In genomic region chr1:52554267-52554640, GRCh38 we compare ENCODE assay signal across 9 cellular contexts. TPM values are rescaled to one million over a fixed set of nuclear protein-coding genes. Genes with fewer than 3 reads are reported as not detected.
DNase-seq lines count a peak whose midpoint lies in the region; ATAC-seq and TF ChIP-seq lines count a peak whose summit lies in the region.
"Had no signal": no experiment of that assay in that cellular context is flagged by ENCODE, and none has a peak within 500 bp of the region (broad histone marks: within the 10 kb centered on the region; RNA-seq: fewer than 3 reads in every experiment).

No MANE protein-coding gene starts in this region.

- H3K27me3 Mint-ChIP-seq in CD4-positive, alpha-beta memory T cell: peaks cover 0 to 1% of the 10 kb centered on the region in 2 donors
- H3K27me3 Mint-ChIP-seq in nephron progenitor cell (ENCODE audit: low read depth, poor library complexity): peaks cover 4% of the 10 kb centered on the region

- POLR2A ChIA-PET in CD4-positive, alpha-beta memory T cell (lab: Charles Lee; ENCODE audit: partially characterized antibody): interaction anchor here (1.7 to 3.9 kb wide), 10 partner anchors 14 to 675 kb away, joined by 3 to 117 read pairs (median 10); partner anchors contain the start of genes GPX7, NRDC and SHISAL2A

- CTCF ChIA-PET in CD4-positive, alpha-beta memory T cell (lab: Charles Lee; ENCODE audit: partially characterized antibody): interaction anchor here (1.0 to 1.6 kb wide), 5 partner anchors 11 to 132 kb away, joined by 3 to 8 read pairs (median 4); no protein-coding TSS in a partner anchor
- CTCF ChIA-PET in mammary epithelial cell (lab: Charles Lee; ENCODE audit: low non-redundant PET): no interaction called here

- H3K27ac Mint-ChIP-seq in CD4-positive, alpha-beta memory T cell: peak overlapping the region; percentile 57 to 91 (median 76)
- H3K27ac Mint-ChIP-seq in nephron progenitor cell: peak overlapping the region; percentile 79

- DNase-seq in CD4-positive, alpha-beta memory T cell: no peak
- no peak for DNase-seq in mammary epithelial cell
- no peak for DNase-seq in nephron progenitor cell
- DNase-seq in GM03348 (ENCODE audit: low spot score): no peak

- H3K4me3 ChIP-seq in CD4-positive, alpha-beta memory T cell (ENCODE audit: low read length in 2 of 2): no peak overlapping the region
- H3K4me3 ChIP-seq in KMS-11 (IDR thresholded peaks at IDR 0.05; ENCODE audit: insufficient read depth, low read depth, low read length) (peak overlapping the region; percentile 14), mammary epithelial cell (replicated peaks in 1 of 3; ENCODE audit: insufficient read depth in 1 of 3, low read depth in 2 of 3, low read length in 3 of 3) (peak overlapping the region in 1 of 3 experiments; percentile 7)

- peak overlapping the region; percentile 73 for H3K4me2 ChIP-seq in KMS-11
- H3K4me2 ChIP-seq in mammary epithelial cell (ENCODE audit: insufficient read depth, low read depth, low read length): peak overlapping the region; percentile 97

- BruUV-seq in mammary epithelial cell (replicated peaks; lab: Mats Ljungman, UMichigan): TSS peak; percentile 53

- H3K36me3 ChIP-seq in CD4-positive, alpha-beta memory T cell (ENCODE audit: insufficient read depth, low read length): no peaks in the 10 kb centered on the region
- H3K36me3 ChIP-seq in KMS-11 (ENCODE audit: insufficient read depth): no peaks in the 10 kb centered on the region
- no peaks in the 10 kb centered on the region for H3K36me3 ChIP-seq in mammary epithelial cell (ENCODE audit: insufficient read depth, low read length)

- TF ChIP-seq CTCF in KMS-11 (conservative IDR thresholded peaks at IDR 0.05; ENCODE audit: low read depth, low read length): no peak
- no peak for TF ChIP-seq CTCF in mammary epithelial cell (conservative IDR thresholded peaks at IDR 0.05 in 1 of 2, IDR thresholded peaks at IDR 0.05 in 1 of 2; ENCODE audit: extremely low read depth in 1 of 2, insufficient read depth in 1 of 2, low read depth in 1 of 2, low read length in 2 of 2)
- no peak for TF ChIP-seq CTCF in nephron progenitor cell (IDR thresholded peaks at IDR 0.05)

- H3K9me3 Mint-ChIP-seq in CD4-positive, alpha-beta memory T cell: no peaks in the 10 kb centered on the region
- peaks cover 6% of the 10 kb centered on the region for H3K9me3 Mint-ChIP-seq in nephron progenitor cell

- no peaks in the 10 kb centered on the region for H3K27me3 ChIP-seq in CD4-positive, alpha-beta memory T cell (ENCODE audit: insufficient read depth, low read length)
- H3K27me3 ChIP-seq in KMS-11 (ENCODE audit: insufficient read depth, low read depth): no peaks in the 10 kb centered on the region
- no peaks in the 10 kb centered on the region for H3K27me3 ChIP-seq in mammary epithelial cell (ENCODE audit: insufficient read depth, low read length)

- H2AFZ ChIP-seq in KMS-11 (ENCODE audit: low read depth): peak overlapping the region; percentile 66
- no peak overlapping the region for H2AFZ ChIP-seq in mammary epithelial cell (ENCODE audit: low read depth, low read length)

- H3K9me3 ChIP-seq in CD4-positive, alpha-beta memory T cell (ENCODE audit: control insufficient read depth in 1 of 2, low read length in 2 of 2): no peaks in the 10 kb centered on the region
- no peaks in the 10 kb centered on the region for H3K9me3 ChIP-seq in mammary epithelial cell (replicated peaks; ENCODE audit: insufficient read depth, low read length)

- in situ Hi-C loops in mammary epithelial cell (cut with MboI; ENCODE audit: low sequenced_read_pairs in 2 of 2): loop anchor here in 1 of 2 donors (10.0 kb wide), 1 partner anchor 111 kb away; no protein-coding TSS in a partner anchor

- peaks cover 29% of the 10 kb centered on the region for H3K79me2 ChIP-seq in KMS-11 (ENCODE audit: insufficient read depth, low read depth)
- H3K79me2 ChIP-seq in mammary epithelial cell (ENCODE audit: insufficient read depth, low read length): peaks cover 35% of the 10 kb centered on the region

- H3K4me1 ChIP-seq in CD4-positive, alpha-beta memory T cell (ENCODE audit: insufficient read depth, low read length): peaks cover 30% of the 10 kb centered on the region
- peaks cover 24% of the 10 kb centered on the region for H3K4me1 ChIP-seq in KMS-11 (ENCODE audit: low read depth, poor library complexity, severe bottlenecking)
- peaks cover 24% of the 10 kb centered on the region for H3K4me1 ChIP-seq in mammary epithelial cell (ENCODE audit: insufficient read depth, low read length)

- WGBS in mammary epithelial cell (ENCODE audit: low coverage, missing lambda C conversion rate): 84% methylated on average over 6 of the region's 6 CpGs

- peak overlapping the region; percentile 92 for H3K27ac ChIP-seq in CD4-positive, alpha-beta memory T cell (ENCODE audit: low read depth, low read length)
- peak overlapping the region; percentile 94; the same call in 1 of the 2 replicates for H3K27ac ChIP-seq in KMS-11
- H3K27ac ChIP-seq in mammary epithelial cell (ENCODE audit: insufficient read depth, low read depth, low read length): peak overlapping the region; percentile 38

- H3K4me1 Mint-ChIP-seq in CD4-positive, alpha-beta memory T cell: peaks cover 17 to 30% (median 22%) of the 10 kb centered on the region in 4 donors
- H3K4me1 Mint-ChIP-seq in nephron progenitor cell: peaks cover 45% of the 10 kb centered on the region

- H3K9ac ChIP-seq in KMS-11 (peak overlapping the region; percentile 87; the same call in 1 of the 2 replicates), mammary epithelial cell (ENCODE audit: insufficient read depth, low read length) (no peak overlapping the region)

- ATAC-seq in GM18505 (IDR thresholded peaks at IDR 0.05; ENCODE audit: unreplicated experiment) (no peak), HG03045 (IDR thresholded peaks at IDR 0.05; ENCODE audit: unreplicated experiment) (no peak), HG03095 (IDR thresholded peaks at IDR 0.05; ENCODE audit: unreplicated experiment) (no peak)

- H3K36me3 Mint-ChIP-seq in CD4-positive, alpha-beta memory T cell: peaks cover 0 to 3% of the 10 kb centered on the region in 2 donors
- peaks cover 7% of the 10 kb centered on the region for H3K36me3 Mint-ChIP-seq in nephron progenitor cell (ENCODE audit: low read depth)

- no peak for TF ChIP-seq POLR2A in GM18505 (IDR thresholded peaks at IDR 0.05; ENCODE audit: borderline replicate concordance, extremely low read depth, insufficient read depth, insufficient read length)

- intact Hi-C loops in CD4-positive, alpha-beta memory T cell (cut with micrococcal nuclease): loop anchor here (5.0 kb wide), 1 partner anchor 858 kb away; no protein-coding TSS in a partner anchor
- intact Hi-C loops in mammary epithelial cell (cut with micrococcal nuclease): no loop called here

- dilution Hi-C loops in mammary epithelial cell (cut with HindIII; ENCODE audit: low sequenced_read_pairs): no loop called here

- H4K20me1 ChIP-seq in KMS-11 (ENCODE audit: insufficient read depth) (0 out of 2 replicates have a peak, but pooled peaks cover 6% of the 10 kb centered on the region), mammary epithelial cell (ENCODE audit: insufficient read depth, low read length) (no peaks in the 10 kb centered on the region)

- peak overlapping the region in 7 of 8 donors; percentile 60 to 82 (median 77) for H3K4me3 Mint-ChIP-seq in CD4-positive, alpha-beta memory T cell
- H3K4me3 Mint-ChIP-seq in nephron progenitor cell: peak overlapping the region; percentile 89

RNA-seq across cellular contexts. Expression of gene TUT4, which starts 1.4 kb away (rescaled TPM):
- total RNA-seq in CD4-positive, alpha-beta memory T cell: 100 to 1,000 TPM; 151 to 159 TPM
- 10 to 100 TPM; 22.4 to 42.7 TPM for polyA plus RNA-seq in CD4-positive, alpha-beta memory T cell
- total RNA-seq in mammary epithelial cell: 10 to 100 TPM; 30.5 to 47.9 TPM
- 28.3 TPM for polyA plus RNA-seq in mammary epithelial cell
- 90.3 TPM for polyA minus RNA-seq in mammary epithelial cell

RNA-seq across cellular contexts. Expression of gene GPX7, which starts 47.9 kb away (rescaled TPM):
- total RNA-seq in CD4-positive, alpha-beta memory T cell: 10 to 100 TPM; 26.3 to 27.5 TPM
- 10 to 100 TPM; 34.1 to 34.4 TPM for polyA plus RNA-seq in CD4-positive, alpha-beta memory T cell
- 10 to 100 TPM in 1 of 2 donors, 1 to 10 TPM in 1; 1.5 to 23.5 TPM for total RNA-seq in mammary epithelial cell
- polyA plus RNA-seq in mammary epithelial cell: 1.9 TPM
- 0.78 TPM for polyA minus RNA-seq in mammary epithelial cell
- total RNA-seq: SK-MEL-5 had no signal

Comparison
In these comparisons a context has a peak if more than half of its experiments do, and no peak if none do; other contexts are left out.
1. H3K27ac ChIP-seq: peak in every context shown above with its lines; median percentile 94 in KMS-11; 92 in CD4-positive, alpha-beta memory T cell; 38 in mammary epithelial cell.